Comparison of ENCODE assay signal across 9 cellular contexts in genomic region chr11:104798794-104799193, GRCh38.
A peak's percentile ranks its signal among the peaks of the same experiment; 100 is the strongest.
DNase-seq lines count a peak whose midpoint lies in the region; ATAC-seq lines count a peak whose summit lies in the region.
"Had no signal": no experiment of that assay in that cellular context is flagged by ENCODE, and none has a peak within 500 bp of the region (broad histone marks: within the 10 kb centered on the region; RNA-seq: fewer than 3 reads in every experiment).

No MANE protein-coding gene starts in this region.

- peak overlapping the region; percentile 83 for H3K27ac Mint-ChIP-seq in activated T-helper 1 cell treated with anti-CD3 and anti-CD28 coated beads, Interleukin-12 subunit alpha, Interleukin-12 subunit beta, Interleukin-2, Interleukin-4 antibody, amounts not matched to agents 30 ng/mL and 10 ng/mL and 1 ng/mL, durations not matched to agents 14 hours and 24 hours and 36 hours

- ATAC-seq in activated T-cell treated with anti-CD3 and anti-CD28 coated beads, Interleukin-2, amount 50 U/mL, for 4 hours: peak; percentile 32 to 34
- peak; percentile 57 for ATAC-seq in HG03066 (IDR thresholded peaks at IDR 0.05; ENCODE audit: low read depth, unreplicated experiment)
- ATAC-seq in stimulated activated naive CD8-positive, alpha-beta T cell treated with anti-CD3 and anti-CD28 coated beads, Interleukin-15, Interleukin-2, amounts not matched to agents 100 U/mL and 50 U/mL, for 24 hours: peak; percentile 36
- ATAC-seq: left lobe of liver had no signal

- H3K4me3 Mint-ChIP-seq in activated T-cell treated with anti-CD3 and anti-CD28 coated beads, Interleukin-2, amount 50 U/mL, for 4 hours: peak overlapping the region; percentile 73
- H3K4me3 Mint-ChIP-seq in activated T-helper 1 cell treated with anti-CD3 and anti-CD28 coated beads, Interleukin-12 subunit alpha, Interleukin-12 subunit beta, Interleukin-2, Interleukin-4 antibody, amounts not matched to agents 30 ng/mL and 10 ng/mL and 1 ng/mL, durations not matched to agents 14 hours and 24 hours and 36 hours: peak overlapping the region; percentile 78

- H3K27me3 Mint-ChIP-seq in activated T-cell treated with anti-CD3 and anti-CD28 coated beads, Interleukin-2, amount 50 U/mL, for 4 hours (ENCODE audit: low read depth): no peaks in the 10 kb centered on the region
- no peaks in the 10 kb centered on the region for H3K27me3 Mint-ChIP-seq in activated T-helper 1 cell treated with anti-CD3 and anti-CD28 coated beads, Interleukin-12 subunit alpha, Interleukin-12 subunit beta, Interleukin-2, Interleukin-4 antibody, amounts not matched to agents 30 ng/mL and 10 ng/mL and 1 ng/mL, durations not matched to agents 14 hours and 24 hours and 36 hours (ENCODE audit: insufficient read depth)

- DNase-seq in activated T-cell treated with anti-CD3 and anti-CD28 coated beads, Interleukin-2, amount 50 U/mL, for 4 hours: no peak
- no peak for DNase-seq in activated T-cell treated with anti-CD3 and anti-CD28 coated beads, Interleukin-2, amount 50 U/mL, for 48 hours
- DNase-seq in activated T-helper 1 cell treated with anti-CD3 and anti-CD28 coated beads, Interleukin-12 subunit alpha, Interleukin-12 subunit beta, Interleukin-2, Interleukin-4 antibody, amounts not matched to agents 30 ng/mL and 10 ng/mL and 1 ng/mL, durations not matched to agents 14 hours and 24 hours and 36 hours (ENCODE audit: low spot score): no peak
- DNase-seq in stimulated activated naive CD8-positive, alpha-beta T cell treated with anti-CD3 and anti-CD28 coated beads, Interleukin-15, Interleukin-2, amounts not matched to agents 100 U/mL and 50 U/mL, for 24 hours: no peak
- no peak for DNase-seq in cerebellar cortex (ENCODE audit: low spot score)
- no peak for DNase-seq in LoVo (ENCODE audit: low spot score)
- no peak for DNase-seq in posterior vena cava (ENCODE audit: low spot score)

- intact Hi-C loops in activated T-helper 1 cell treated with anti-CD3 and anti-CD28 coated beads, Interleukin-12 subunit alpha, Interleukin-12 subunit beta, Interleukin-2, Interleukin-4 antibody, amounts not matched to agents 30 ng/mL and 10 ng/mL and 1 ng/mL, durations not matched to agents 14 hours and 24 hours and 36 hours (cut with micrococcal nuclease): loop anchor here (2.0 to 5.0 kb wide), 3 partner anchors 78 to 186 kb away; no protein-coding TSS in a partner anchor
- intact Hi-C loops in posterior vena cava (cut with DNase I): no loop called here

- no peaks in the 10 kb centered on the region for H3K36me3 Mint-ChIP-seq in activated T-cell treated with anti-CD3 and anti-CD28 coated beads, Interleukin-2, amount 50 U/mL, for 4 hours (ENCODE audit: insufficient read depth)
- peaks cover 5% of the 10 kb centered on the region for H3K36me3 Mint-ChIP-seq in activated T-helper 1 cell treated with anti-CD3 and anti-CD28 coated beads, Interleukin-12 subunit alpha, Interleukin-12 subunit beta, Interleukin-2, Interleukin-4 antibody, amounts not matched to agents 30 ng/mL and 10 ng/mL and 1 ng/mL, durations not matched to agents 14 hours and 24 hours and 36 hours (ENCODE audit: low read depth)

- peaks cover 12% of the 10 kb centered on the region for H3K9me3 Mint-ChIP-seq in activated T-cell treated with anti-CD3 and anti-CD28 coated beads, Interleukin-2, amount 50 U/mL, for 4 hours
- peaks cover 16% of the 10 kb centered on the region for H3K9me3 Mint-ChIP-seq in activated T-helper 1 cell treated with anti-CD3 and anti-CD28 coated beads, Interleukin-12 subunit alpha, Interleukin-12 subunit beta, Interleukin-2, Interleukin-4 antibody, amounts not matched to agents 30 ng/mL and 10 ng/mL and 1 ng/mL, durations not matched to agents 14 hours and 24 hours and 36 hours

- H3K4me1 Mint-ChIP-seq in activated T-cell treated with anti-CD3 and anti-CD28 coated beads, Interleukin-2, amount 50 U/mL, for 4 hours (ENCODE audit: low read depth): peaks cover 35% of the 10 kb centered on the region
- peaks cover 35% of the 10 kb centered on the region for H3K4me1 Mint-ChIP-seq in activated T-helper 1 cell treated with anti-CD3 and anti-CD28 coated beads, Interleukin-12 subunit alpha, Interleukin-12 subunit beta, Interleukin-2, Interleukin-4 antibody, amounts not matched to agents 30 ng/mL and 10 ng/mL and 1 ng/mL, durations not matched to agents 14 hours and 24 hours and 36 hours (ENCODE audit: low read depth)
